ENCODE assay signal across 8 cellular contexts in genomic region chr11:63768232-63769043, GRCh38. TPM values are rescaled to one million over a fixed set of nuclear protein-coding genes. Genes with fewer than 3 reads are reported as not detected.
DNase-seq lines count a peak whose midpoint lies in the region; ATAC-seq and TF ChIP-seq lines count a peak whose summit lies in the region.

TSS of gene ZFTA (minus strand) at chr11:63768775. CDS start at chr11:63768622, 153 bp downstream.

- H3K27ac ChIP-seq in osteoblast (ENCODE audit: low read depth, low read length) (peak within 1 kb of the TSS; percentile 13), upper lobe of left lung (peak within 1 kb of the TSS; percentile 64 to 90 (median 75))

- peaks cover 3% of the 10 kb centered on the region for H3K27me3 Mint-ChIP-seq in activated naive CD4-positive, alpha-beta T cell treated with anti-CD3 and anti-CD28 coated beads, Interleukin-2, amount 50 U/mL, for 24 hours

- no peak for DNase-seq in AG09309 (ENCODE audit: low read depth)
- peak; percentile 85 for DNase-seq in GM19238 (ENCODE audit: insufficient read length, low spot score)
- peak; percentile 50 for DNase-seq in HT1080 (ENCODE audit: low read depth)
- peak; percentile 58 for DNase-seq in glomerular visceral epithelial cell (ENCODE audit: extremely low spot score)
- DNase-seq in osteoblast (ENCODE audit: insufficient read length, low spot score, missing footprints), result peak; percentile 98
- peak; percentile 58 to 93 for DNase-seq in upper lobe of left lung

- H3K36me3 Mint-ChIP-seq in activated naive CD4-positive, alpha-beta T cell treated with anti-CD3 and anti-CD28 coated beads, Interleukin-2, amount 50 U/mL, for 24 hours, result no peaks in the 10 kb centered on the region

- peak within 1 kb of the TSS; percentile 84 for H3K4me2 ChIP-seq in osteoblast (ENCODE audit: insufficient read depth, low read length)

- H3K4me3 ChIP-seq in AG09309 (ENCODE audit: control insufficient read depth, low read depth, low read length), result peak within 1 kb of the TSS; percentile 92
- peak within 1 kb of the TSS; percentile 80 for H3K4me3 ChIP-seq in osteoblast (ENCODE audit: insufficient read depth, low read length)
- H3K4me3 ChIP-seq in upper lobe of left lung, result peak within 1 kb of the TSS; percentile 93 to 97 (median 94)

- TF ChIP-seq CTCF in AG09309 (IDR thresholded peaks at IDR 0.05; ENCODE audit: control insufficient read depth, insufficient read depth, low read depth, low read length, missing control alignments), result peak; percentile 33
- peak; percentile 26 for TF ChIP-seq CTCF in osteoblast (IDR thresholded peaks at IDR 0.05; ENCODE audit: extremely low read depth, low read depth, low read length)
- peak; percentile 92 to 100 (median 96) for TF ChIP-seq CTCF in upper lobe of left lung (IDR thresholded peaks at IDR 0.05)

- peak within 1 kb of the TSS; percentile 85 for H2AFZ ChIP-seq in osteoblast (ENCODE audit: low read length)

- peaks cover 16% of the 10 kb centered on the region for H3K79me2 ChIP-seq in osteoblast (ENCODE audit: insufficient read depth, low read length)

- H3K9me3 ChIP-seq in osteoblast (ENCODE audit: low read depth, low read length) (no peaks in the 10 kb centered on the region), upper lobe of left lung (no peaks in the 10 kb centered on the region)

- H4K20me1 ChIP-seq in osteoblast (ENCODE audit: insufficient read depth, low read length), result peaks cover 12% of the 10 kb centered on the region

- H3K36me3 ChIP-seq in osteoblast (ENCODE audit: insufficient read depth, low read length), result no peaks in the 10 kb centered on the region
- peaks cover 0 to 7% (median 3%) of the 10 kb centered on the region in 4 donors for H3K36me3 ChIP-seq in upper lobe of left lung

- H3K4me3 Mint-ChIP-seq in activated naive CD4-positive, alpha-beta T cell treated with anti-CD3 and anti-CD28 coated beads, Interleukin-2, amount 50 U/mL, for 24 hours, result peak within 1 kb of the TSS; percentile 96

- peaks cover 8% of the 10 kb centered on the region for H3K4me1 Mint-ChIP-seq in activated naive CD4-positive, alpha-beta T cell treated with anti-CD3 and anti-CD28 coated beads, Interleukin-2, amount 50 U/mL, for 24 hours

- TF ChIP-seq EP300 in upper lobe of left lung (IDR thresholded peaks at IDR 0.05), result no peak

- peak; percentile 8 to 69 for ATAC-seq in upper lobe of left lung (ENCODE audit: low FRiP score in 2 of 2)

- H3K27ac Mint-ChIP-seq in activated naive CD4-positive, alpha-beta T cell treated with anti-CD3 and anti-CD28 coated beads, Interleukin-2, amount 50 U/mL, for 24 hours, result peak within 1 kb of the TSS; percentile 96

- no peaks in the 10 kb centered on the region for H3K9me3 Mint-ChIP-seq in activated naive CD4-positive, alpha-beta T cell treated with anti-CD3 and anti-CD28 coated beads, Interleukin-2, amount 50 U/mL, for 24 hours

- TF ChIP-seq POLR2A in Raji (IDR thresholded peaks at IDR 0.05; ENCODE audit: insufficient read depth, low read depth, low read length) (peak; percentile 45; the same call in 1 of the 2 replicates), upper lobe of left lung (IDR thresholded peaks at IDR 0.05) (no peak)

- WGBS in upper lobe of left lung, 2 donors, result 0% methylated on average over 33 of the region's 114 CpGs; no CpG with 5 or more reads in 1 of the 2 donors

- H3K27me3 ChIP-seq in osteoblast (ENCODE audit: insufficient read depth, low read length), result no peaks in the 10 kb centered on the region
- H3K27me3 ChIP-seq in upper lobe of left lung, result no peaks in the 10 kb centered on the region

- H3K4me1 ChIP-seq in osteoblast (ENCODE audit: insufficient read depth, low read length) (peaks cover 4% of the 10 kb centered on the region), upper lobe of left lung (peaks cover 12 to 48% (median 24%) of the 10 kb centered on the region in 4 donors)

RNA-seq across cellular contexts. Expression of gene ZFTA, which starts in this region (rescaled TPM):
- 14.9 and 18.6 TPM in 2 replicates for total RNA-seq in HT1080 (2014; rRNA removed; shearing (Covaris generic))
- polyA plus RNA-seq in HT1080 (2015; cell fraction: cytosol; rRNA removed), result 5.6 and 5.7 TPM in 2 replicates
- 9.6 and 11.2 TPM in 2 replicates for polyA plus RNA-seq in HT1080 (2015; cell fraction: nucleus; rRNA removed)
- total RNA-seq in osteoblast (14.5 and 15.3 TPM in 2 replicates), upper lobe of left lung (10 to 100 TPM in 3 of 6 donors, 1 to 10 TPM in 3; 6.1 to 13.1 (median 9.7) TPM)

Comparison
In these comparisons a context has a peak if more than half of its experiments do, and no peak if none do; other contexts are left out.
1. CTCF ChIP-seq: peak in every context shown above with its lines; median percentile 96 in upper lobe of left lung; 33 in AG09309; 26 in osteoblast.